Comparison of ENCODE assay signal across 14 cellular contexts in the genomic region with DNA sequence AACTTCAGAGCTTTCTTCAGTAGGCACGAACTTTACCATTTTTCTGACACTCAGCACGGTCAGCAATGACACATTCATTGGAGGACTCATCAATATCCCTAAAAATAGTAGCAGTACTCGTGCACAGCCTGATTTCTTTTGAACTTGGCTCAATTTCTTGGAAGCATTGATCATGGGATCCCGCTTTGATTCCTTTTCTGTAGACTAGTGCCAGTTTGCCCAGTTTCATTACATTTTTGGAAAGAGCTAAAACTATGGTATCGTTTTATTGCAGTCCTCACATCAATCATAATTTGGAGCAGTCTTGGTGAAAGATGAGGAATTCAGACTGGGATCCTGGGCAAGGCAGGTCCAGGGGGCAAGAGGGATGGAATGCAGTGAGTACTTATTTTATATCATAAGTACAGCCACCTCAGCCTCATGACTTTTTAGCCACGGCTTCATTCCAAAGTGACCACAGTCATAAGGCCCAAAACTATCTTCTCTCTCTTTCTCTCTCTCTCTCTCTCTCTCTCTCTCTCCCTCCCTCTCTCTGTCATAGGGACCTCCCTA.
A peak's percentile ranks its signal among the peaks of the same experiment; 100 is the strongest.
DNase-seq lines count a peak whose midpoint lies in the region; ATAC-seq and TF ChIP-seq lines count a peak whose summit lies in the region.
"Had no signal": no experiment of that assay in that cellular context is flagged by ENCODE, and none has a peak within 500 bp of the region (broad histone marks: within the 10 kb centered on the region; RNA-seq: fewer than 3 reads in every experiment).

No MANE protein-coding gene starts in this region.

- H3K36me3 Mint-ChIP-seq in osteocyte (ENCODE audit: unreplicated experiment) = peaks cover 7% of the 10 kb centered on the region

- H2AFZ ChIP-seq in ACC112 (ENCODE audit: low read length, unreplicated experiment) = no peak overlapping the region

- ATAC-seq in sciatic nerve (no peak), HG03571 (IDR thresholded peaks at IDR 0.05; ENCODE audit: unreplicated experiment) (no peak)

- H3K36me3 ChIP-seq in ACC112 (ENCODE audit: insufficient read depth, low read length) (no peaks in the 10 kb centered on the region), MG63 (peaks cover 42% of the 10 kb centered on the region)
- H3K36me3 ChIP-seq: WERI-Rb-1 had no signal

- no peak for TF ChIP-seq CTCF in osteocyte (IDR thresholded peaks at IDR 0.05)

- H3K9me3 ChIP-seq in MG63 = peaks cover 3% of the 10 kb centered on the region; the same call in 1 of the 2 replicates

- no peaks in the 10 kb centered on the region for H3K27me3 Mint-ChIP-seq in osteocyte (ENCODE audit: unreplicated experiment)

- intact Hi-C loops in sciatic nerve (cut with DNase I) = no loop called here

- peaks cover 55% of the 10 kb centered on the region for H3K4me1 ChIP-seq in ACC112 (ENCODE audit: control insufficient read depth, insufficient read depth, low read length, unreplicated experiment)

- peak overlapping the region; percentile 24 for H3K4me3 Mint-ChIP-seq in osteocyte (ENCODE audit: unreplicated experiment)

- H3K27ac Mint-ChIP-seq in osteocyte (ENCODE audit: unreplicated experiment) = peak overlapping the region; percentile 96

- peak overlapping the region; percentile 68 for H3K4me3 ChIP-seq in ACC112 (ENCODE audit: low read depth, low read length)
- no peak overlapping the region; the same call in 1 of the 2 replicates for H3K4me3 ChIP-seq in MG63

- H3K4me1 Mint-ChIP-seq in osteocyte (ENCODE audit: unreplicated experiment) = peaks cover 70% of the 10 kb centered on the region

- H3K27me3 ChIP-seq in ACC112 (ENCODE audit: insufficient read depth, low read length) (no peaks in the 10 kb centered on the region), MG63 (no peaks in the 10 kb centered on the region)

- peak overlapping the region; percentile 100 for H3K27ac ChIP-seq in ACC112 (ENCODE audit: low read depth, low read length)
- peak overlapping the region; percentile 89 for H3K27ac ChIP-seq in epithelial cell of prostate
- H3K27ac ChIP-seq: WERI-Rb-1 had no signal

- peaks cover 4% of the 10 kb centered on the region for H3K79me2 ChIP-seq in ACC112 (ENCODE audit: control insufficient read depth, insufficient read depth, low read length, unreplicated experiment)

- peaks cover 3% of the 10 kb centered on the region for H3K9me3 Mint-ChIP-seq in osteocyte (ENCODE audit: unreplicated experiment)

- DNase-seq in MG63 = peak; percentile 77
- DNase-seq in epithelial cell of prostate (ENCODE audit: low read depth, low spot score) = no peak
- DNase-seq in osteocyte (ENCODE audit: extremely low spot score, unreplicated experiment) = no peak
- no peak for DNase-seq in AML-193 (lab: John Stamatoyannopoulos, UW)
- DNase-seq in sciatic nerve (ENCODE audit: low spot score) = no peak
- no peak for DNase-seq in NCI-H2029 (lab: John Stamatoyannopoulos, UW)
- DNase-seq: activated gamma-delta T cell treated with Interleukin-2 at 50 U/mL for 16 hours; erythroblast; NCI-H1105 treated with DMSO at 0.1 percent for 48 hours; OCI-M1; stimulated activated CD4-positive, alpha-beta T cell treated with anti-CD3 and anti-CD28 coated beads, Interleukin-4, amount 100 ng/mL, for 1 hour; WERI-Rb-1 had no signal
